Comparison of ENCODE assay signal across 9 cellular contexts in genomic region chr4:76781698-76782595, GRCh38.
DNase-seq lines count a peak whose midpoint lies in the region; TF ChIP-seq lines count a peak whose summit lies in the region.
"Had no signal": no experiment of that assay in that cellular context is flagged by ENCODE, and none has a peak within 500 bp of the region (broad histone marks: within the 10 kb centered on the region; RNA-seq: fewer than 3 reads in every experiment).

No MANE protein-coding gene starts in this region.

- peak; percentile 32 for DNase-seq in SKM-1 treated with dmso at 0.1 percent for 144 hours (lab: John Stamatoyannopoulos, UW; ENCODE audit: unreplicated experiment)
- no peak for DNase-seq in SKM-1 (lab: John Stamatoyannopoulos, UW; ENCODE audit: unreplicated experiment)
- peak; percentile 72 for DNase-seq in MG63
- peak; percentile 99 for DNase-seq in epithelial cell of esophagus (ENCODE audit: low read depth)
- no peak for DNase-seq in vagina (ENCODE audit: extremely low spot score in 2 of 2)
- DNase-seq in activated CD4-positive, alpha-beta T cell treated with anti-CD3 and anti-CD28 coated beads for 4 hours: no peak
- DNase-seq in RPMI8226: no peak
- no peak for DNase-seq in NCI-H2081 treated with DMSO at 0.1 percent for 48 hours (lab: John Stamatoyannopoulos, UW)
- DNase-seq: activated CD4-positive, alpha-beta memory T cell treated with anti-CD3 and anti-CD28 coated beads for 36 hours had no signal

- TF ChIP-seq CTCF in epithelial cell of esophagus (IDR thresholded peaks at IDR 0.05; ENCODE audit: insufficient read depth, low read depth, low read length, missing control alignments): no peak
- TF ChIP-seq CTCF in vagina (IDR thresholded peaks at IDR 0.05): no peak

- no peaks in the 10 kb centered on the region for H3K4me1 ChIP-seq in vagina

- no peak overlapping the region; the same call in 1 of the 2 replicates for H3K4me3 ChIP-seq in MG63
- peak overlapping the region; percentile 46 for H3K4me3 ChIP-seq in epithelial cell of esophagus (ENCODE audit: low read length)
- no peak overlapping the region for H3K4me3 ChIP-seq in vagina

- no peaks in the 10 kb centered on the region for H3K9me3 ChIP-seq in MG63
- H3K9me3 ChIP-seq in vagina: no peaks in the 10 kb centered on the region

- intact Hi-C loops in vagina (cut with DNase I): no loop called here

- peaks cover 11% of the 10 kb centered on the region for H3K36me3 ChIP-seq in MG63
- no peaks in the 10 kb centered on the region for H3K36me3 ChIP-seq in vagina

- H3K27me3 ChIP-seq in MG63 (no peaks in the 10 kb centered on the region), vagina (no peaks in the 10 kb centered on the region)

- peak overlapping the region; percentile 5 for H3K27ac ChIP-seq in vagina

- no peak for TF ChIP-seq POLR2A in vagina (IDR thresholded peaks at IDR 0.05)

Comparison
In these comparisons a context has a peak if more than half of its experiments do, and no peak if none do; other contexts are left out.
1. DNase-seq: peak in SKM-1 treated with dmso at 0.1 percent for 144 hours (single experiment), MG63 (single experiment) and epithelial cell of esophagus (single experiment); none in SKM-1 (single experiment), vagina (0 of 2), activated CD4-positive, alpha-beta T cell treated with anti-CD3 and anti-CD28 coated beads for 4 hours (0 of 2), RPMI8226 (single experiment) and NCI-H2081 treated with DMSO at 0.1 percent for 48 hours (single experiment).